Comparison of ENCODE assay signal across 9 cellular contexts in the genomic region with DNA sequence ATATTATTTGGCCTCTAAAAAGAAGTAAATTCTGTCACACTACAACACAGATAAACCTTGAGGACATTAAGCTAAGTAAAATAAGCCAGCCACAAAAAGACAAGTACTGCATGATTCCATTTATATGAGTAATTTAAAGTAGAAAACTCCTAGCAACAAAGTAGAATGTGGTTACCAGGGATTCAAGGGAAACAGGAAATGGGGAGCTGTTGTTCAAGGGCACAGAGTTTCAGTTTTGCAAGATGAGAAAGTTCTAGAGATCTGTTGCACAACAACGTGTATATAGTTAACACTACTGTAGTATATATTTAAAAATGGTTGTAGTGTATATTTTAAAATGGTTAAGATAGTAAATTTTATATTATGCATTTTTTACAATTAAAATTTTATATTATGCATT. TPM values are rescaled to one million over a fixed set of nuclear protein-coding genes. Genes with fewer than 3 reads are reported as not detected.
DNase-seq lines count a peak whose midpoint lies in the region; ATAC-seq and TF ChIP-seq lines count a peak whose summit lies in the region.
"Had no signal": no experiment of that assay in that cellular context is flagged by ENCODE, and none has a peak within 500 bp of the region (broad histone marks: within the 10 kb centered on the region; RNA-seq: fewer than 3 reads in every experiment).

No MANE protein-coding gene starts in this region.

- peak overlapping the region; percentile 70 for H3K4me2 ChIP-seq in GM23248 (ENCODE audit: unreplicated experiment)

- H3K27me3 ChIP-seq in GM23248 (replicated peaks; ENCODE audit: insufficient read depth) (no peaks in the 10 kb centered on the region), esophagus muscularis mucosa (no peaks in the 10 kb centered on the region), sigmoid colon (no peaks in the 10 kb centered on the region)

- H3K9me3 ChIP-seq in GM23248 (ENCODE audit: low read depth) = no peaks in the 10 kb centered on the region
- no peaks in the 10 kb centered on the region for H3K9me3 ChIP-seq in esophagus muscularis mucosa
- H3K9me3 ChIP-seq in sigmoid colon = no peaks in the 10 kb centered on the region

- ATAC-seq in GM18907 (IDR thresholded peaks at IDR 0.05; ENCODE audit: unreplicated experiment) = no peak
- ATAC-seq in GM21576 (IDR thresholded peaks at IDR 0.05; ENCODE audit: unreplicated experiment) = no peak
- no peak for ATAC-seq in GM21528 (IDR thresholded peaks at IDR 0.05; ENCODE audit: low FRiP score, unreplicated experiment)
- no peak for ATAC-seq in HG02870 (IDR thresholded peaks at IDR 0.05; ENCODE audit: unreplicated experiment)

- intact Hi-C loops in esophagus muscularis mucosa (cut with DNase I) (no loop called here), sigmoid colon (cut with DNase I) (no loop called here)

- H3K9me2 ChIP-seq in GM23248 (ENCODE audit: insufficient read depth) = no peaks in the 10 kb centered on the region

- H3K4me1 ChIP-seq in GM23248 (ENCODE audit: insufficient read depth) = peaks cover 32% of the 10 kb centered on the region
- H3K4me1 ChIP-seq in esophagus muscularis mucosa = peaks cover 0 to 15% (median 13%) of the 10 kb centered on the region in 4 donors
- H3K4me1 ChIP-seq in sigmoid colon = peaks cover 0 to 6% (median 3%) of the 10 kb centered on the region in 4 donors

- no peak for TF ChIP-seq EP300 in esophagus muscularis mucosa (IDR thresholded peaks at IDR 0.05)
- TF ChIP-seq EP300 in sigmoid colon (IDR thresholded peaks at IDR 0.05) = no peak

- H3K27ac ChIP-seq in GM23248 = peak overlapping the region; percentile 93
- H3K27ac ChIP-seq in RWPE1 = peak overlapping the region; percentile 95
- H3K27ac ChIP-seq in esophagus muscularis mucosa (replicated peaks in 1 of 4) = peak overlapping the region; percentile 37 to 61 (median 48)
- H3K27ac ChIP-seq in sigmoid colon = peak overlapping the region in 3 of 4 donors; percentile 26 to 57 (median 53)

- TF ChIP-seq CTCF in RWPE1 (conservative IDR thresholded peaks at IDR 0.05; ENCODE audit: low read depth) = no peak
- TF ChIP-seq CTCF in esophagus muscularis mucosa (IDR thresholded peaks at IDR 0.05) = no peak
- no peak for TF ChIP-seq CTCF in sigmoid colon (IDR thresholded peaks at IDR 0.05)

- CTCF ChIA-PET in RWPE1 (lab: Yijun Ruan, JAX) = no interaction called here

- 0% methylated on average over 1 of the region's 1 CpG for WGBS in GM23248 (ENCODE audit: low coverage in 1 of 2, low lambda C conversion rate in 2 of 2, missing lambda C conversion rate in 2 of 2), 2 experiments
- 20% methylated on average over 1 of the region's 1 CpG for WGBS in esophagus muscularis mucosa
- WGBS in sigmoid colon, 2 donors = 14 to 19% methylated on average over 1 of the region's 1 CpG

- peak overlapping the region; percentile 74 for H3K9ac ChIP-seq in GM23248

- POLR2A ChIA-PET in RWPE1 (lab: Yijun Ruan, JAX; ENCODE audit: low non-redundant PET) = interaction anchor here (0.6 kb wide), 1 partner anchor 169 kb away, joined by 4 read pairs; the partner anchor contains the start of gene COPS4

- TF ChIP-seq POLR2A in esophagus muscularis mucosa (IDR thresholded peaks at IDR 0.05; ENCODE audit: low read depth) (no peak), sigmoid colon (IDR thresholded peaks at IDR 0.05) (no peak)

- H4K20me1 ChIP-seq in GM23248 (ENCODE audit: insufficient read depth) = no peaks in the 10 kb centered on the region

- in situ Hi-C loops in GM23248 (cut with MboI) = loop anchor here (25.0 kb wide), 2 partner anchors 103 to 397 kb away; no protein-coding TSS in a partner anchor

- H3K79me2 ChIP-seq in GM23248 (ENCODE audit: insufficient read depth) = peaks cover 90% of the 10 kb centered on the region

- H3F3A ChIP-seq in GM23248 (ENCODE audit: insufficient read depth) = peaks cover 76% of the 10 kb centered on the region

- peak; percentile 96 for DNase-seq in GM23248
- DNase-seq in RWPE1 (ENCODE audit: low spot score) = peak; percentile 70
- DNase-seq in esophagus muscularis mucosa (ENCODE audit: extremely low spot score) = no peak
- no peak for DNase-seq in sigmoid colon
- DNase-seq: cerebellar nuclear complex had no signal

- H2AFZ ChIP-seq in GM23248 = no peak overlapping the region

- peaks cover 85% of the 10 kb centered on the region for H3K36me3 ChIP-seq in GM23248 (ENCODE audit: low read depth)
- peaks cover 57 to 97% (median 84%) of the 10 kb centered on the region in 4 donors for H3K36me3 ChIP-seq in esophagus muscularis mucosa
- peaks cover 15 to 99% (median 47%) of the 10 kb centered on the region in 4 donors for H3K36me3 ChIP-seq in sigmoid colon

- H3K4me3 ChIP-seq in GM23248 = no peak overlapping the region
- H3K4me3 ChIP-seq in esophagus muscularis mucosa = no peak overlapping the region
- H3K4me3 ChIP-seq in sigmoid colon = no peak overlapping the region

RNA-seq across cellular contexts. Expression of gene SEC31A, which starts 25.4 kb away (rescaled TPM):
- 308 and 357 TPM in 2 replicates for total RNA-seq in GM23248 (2014; rRNA removed; shearing (Covaris generic))
- polyA plus RNA-seq in GM23248 (2016; fragmentation: Nextera tagmentation; extraction: Ambion mirVana) (314 and 315 TPM in 2 replicates), sigmoid colon (10 to 100 TPM; 67.9 to 84.8 (median 82.7) TPM)
- total RNA-seq in esophagus muscularis mucosa (100 to 1,000 TPM; 117 to 146 (median 131) TPM), sigmoid colon (100 to 1,000 TPM; 121 to 197 (median 132) TPM)

RNA-seq across cellular contexts. Expression of gene THAP9, which starts 34.9 kb away (rescaled TPM):
- 1.6 and 3.9 TPM in 2 replicates for total RNA-seq in GM23248 (2014; rRNA removed; shearing (Covaris generic))
- 1.3 and 2.0 TPM in 2 replicates for polyA plus RNA-seq in GM23248 (2016; fragmentation: Nextera tagmentation; extraction: Ambion mirVana)
- 1 to 10 TPM; 2.1 to 5.2 (median 2.9) TPM for total RNA-seq in esophagus muscularis mucosa
- total RNA-seq in sigmoid colon = 1 to 10 TPM; 3.9 to 7.5 (median 5.3) TPM
- polyA plus RNA-seq in sigmoid colon = 1 to 10 TPM in 2 of 3 donors, under 1 TPM in 1; 0.60 to 1.9 (median 1.6) TPM

Comparison
In these comparisons a context has a peak if more than half of its experiments do, and no peak if none do; other contexts are left out.
1. DNase-seq: peak in GM23248 (single experiment) and RWPE1 (single experiment); none in esophagus muscularis mucosa (single experiment) and sigmoid colon (single experiment).
2. Peak in every context shown above with its lines, with median percentiles within 50 percentile points of each other: H3K27ac ChIP-seq.